Comparison of ENCODE assay signal across 8 cellular contexts in genomic region chr7:47444376-47445098, GRCh38.
DNase-seq lines count a peak whose midpoint lies in the region; ATAC-seq, FAIRE-seq and TF ChIP-seq lines count a peak whose summit lies in the region.

No MANE protein-coding gene starts in this region.

- peak overlapping the region; percentile 14 for H3K14ac ChIP-seq in trophoblast cell (ENCODE audit: low read length)

- H2AFZ ChIP-seq in endothelial cell of umbilical vein (ENCODE audit: low read depth, low read length) = no peak overlapping the region
- no peak overlapping the region for H2AFZ ChIP-seq in trophoblast cell (ENCODE audit: insufficient read depth, low read length, poor library complexity)

- TF ChIP-seq CTCF in GM10266 (IDR thresholded peaks at IDR 0.05; ENCODE audit: control insufficient read depth, insufficient read depth, low read depth, missing control alignments) = peak; percentile 52
- TF ChIP-seq CTCF in endothelial cell of umbilical vein (IDR thresholded peaks at IDR 0.05; ENCODE audit: extremely low read depth in 1 of 2, insufficient read depth in 1 of 2, low read depth in 1 of 2, low read length in 2 of 2) = peak; percentile 48 to 52

- no peaks in the 10 kb centered on the region for H3K4me1 ChIP-seq in endothelial cell of umbilical vein (ENCODE audit: control insufficient read depth, extremely low read depth, insufficient read depth, low read length)
- H3K4me1 ChIP-seq in trophoblast cell (ENCODE audit: control insufficient read depth in 1 of 2, insufficient read depth in 2 of 2, low read length in 2 of 2) = peaks cover 32% of the 10 kb centered on the region in 2 experiments

- H3K36me3 ChIP-seq in endothelial cell of umbilical vein (ENCODE audit: control insufficient read depth in 2 of 2, extremely low read depth in 1 of 2, insufficient read depth in 2 of 2, low read length in 2 of 2) = no peaks in the 10 kb centered on the region
- peaks cover 20 to 34% of the 10 kb centered on the region in 2 experiments for H3K36me3 ChIP-seq in trophoblast cell (ENCODE audit: control insufficient read depth in 1 of 2, insufficient read depth in 2 of 2, low read length in 2 of 2)

- peaks cover 12% of the 10 kb centered on the region for H3K79me1 ChIP-seq in trophoblast cell (ENCODE audit: low read length)

- intact Hi-C loops in endothelial cell of umbilical vein (cut with micrococcal nuclease) = loop anchor here (2.0 kb wide), 1 partner anchor 374 kb away; no protein-coding TSS in a partner anchor

- DNase-seq in GM10266 (ENCODE audit: extremely low spot score) = peak; percentile 39
- DNase-seq in MV-4-11 (lab: John Stamatoyannopoulos, UW) = peak; percentile 8
- peak; percentile 23 for DNase-seq in endothelial cell of umbilical vein (ENCODE audit: low read depth, low spot score)
- peak in 1 of 2 donors; percentile 55 for DNase-seq in trophoblast cell
- DNase-seq in T-cell = no peak
- DNase-seq in stimulated activated CD4-positive, alpha-beta T cell treated with anti-CD3 and anti-CD28 coated beads, Interleukin-12 subunit alpha, Interleukin-12 subunit beta, amount 100 ng/mL, for 4 hours = no peak
- DNase-seq in NCI-H1105 (lab: John Stamatoyannopoulos, UW) = no peak

- H3K9me3 Mint-ChIP-seq in T-cell = no peaks in the 10 kb centered on the region

- H3K23ac ChIP-seq in trophoblast cell (ENCODE audit: low read length) = no peak overlapping the region

- H4K20me1 ChIP-seq in endothelial cell of umbilical vein (replicated peaks; ENCODE audit: control insufficient read depth, extremely low read depth, insufficient read depth, low read length) = no peaks in the 10 kb centered on the region

- no peak overlapping the region for H2BK120ac ChIP-seq in trophoblast cell (ENCODE audit: insufficient read depth, low read length, poor library complexity)

- H3K4me3 ChIP-seq in endothelial cell of umbilical vein (replicated peaks in 1 of 3; ENCODE audit: insufficient read depth in 1 of 3, low read depth in 1 of 3, low read length in 3 of 3) (no peak overlapping the region), trophoblast cell (ENCODE audit: low read depth, low read length) (no peak overlapping the region)

- no peak overlapping the region for H4K8ac ChIP-seq in trophoblast cell (ENCODE audit: low read depth, low read length)

- no peak overlapping the region for H3K27ac Mint-ChIP-seq in T-cell

- H3K79me2 ChIP-seq in endothelial cell of umbilical vein (ENCODE audit: control insufficient read depth, insufficient read depth, low read length) (peaks cover 55% of the 10 kb centered on the region), trophoblast cell (ENCODE audit: control insufficient read depth, insufficient read depth, low read length, poor library complexity) (peaks cover 12% of the 10 kb centered on the region)

- H3K9me3 ChIP-seq in endothelial cell of umbilical vein (replicated peaks; ENCODE audit: control insufficient read depth, insufficient read depth, low read length) (no peaks in the 10 kb centered on the region), trophoblast cell (ENCODE audit: insufficient read depth, low read depth, low read length) (no peaks in the 10 kb centered on the region)

- no peak overlapping the region for H3K4me2 ChIP-seq in endothelial cell of umbilical vein (ENCODE audit: insufficient read depth, low read length)
- H3K4me2 ChIP-seq in trophoblast cell (ENCODE audit: low read length) = no peak overlapping the region

- H3K9me1 ChIP-seq in endothelial cell of umbilical vein (replicated peaks; ENCODE audit: control insufficient read depth, extremely low read depth, insufficient read depth, low read length) = no peaks in the 10 kb centered on the region

- TF ChIP-seq POLR2A in endothelial cell of umbilical vein (IDR thresholded peaks at IDR 0.05; ENCODE audit: low read depth, low read length) = no peak

- H3K4me3 Mint-ChIP-seq in T-cell = no peak overlapping the region

- H4K91ac ChIP-seq in trophoblast cell (ENCODE audit: low read depth, low read length) = no peak overlapping the region

- no peak overlapping the region for H3K27ac ChIP-seq in endothelial cell of umbilical vein (ENCODE audit: insufficient read depth, low read depth, low read length)
- H3K27ac ChIP-seq in trophoblast cell (ENCODE audit: low read depth, low read length) = no peak overlapping the region

- no peaks in the 10 kb centered on the region for H3K27me3 Mint-ChIP-seq in T-cell

- POLR2A ChIA-PET in endothelial cell of umbilical vein (lab: Charles Lee) (no interaction called here), T-cell (lab: Charles Lee) (no interaction called here)

- H3K18ac ChIP-seq in trophoblast cell (ENCODE audit: low read length) = peak overlapping the region; percentile 2

- no peaks in the 10 kb centered on the region for H3K4me1 Mint-ChIP-seq in T-cell

- dilution Hi-C loops in endothelial cell of umbilical vein (cut with MboI; ENCODE audit: extremely low pct_ligation_motif_present, low sequenced_read_pairs) = no loop called here

- WGBS in trophoblast cell (ENCODE audit: extremely low coverage, insufficient coverage, insufficient read length) = no CpG with 5 or more reads among the region's 14 CpGs

- H2BK5ac ChIP-seq in trophoblast cell (ENCODE audit: low read depth, low read length, poor library complexity) = no peak overlapping the region

- no peak overlapping the region for H4K12ac ChIP-seq in trophoblast cell (ENCODE audit: low read depth, low read length)

- BruUV-seq in endothelial cell of umbilical vein (replicated peaks; lab: Mats Ljungman, UMichigan) = no TSS peak

- FAIRE-seq in endothelial cell of umbilical vein (lab: Jason Lieb, UNC) = peak; percentile 46

- no peak overlapping the region for H3K9ac ChIP-seq in endothelial cell of umbilical vein (replicated peaks; ENCODE audit: extremely low read depth, insufficient read depth, low read length)
- H3K9ac ChIP-seq in trophoblast cell (ENCODE audit: low read length) = no peak overlapping the region

- no peak overlapping the region for H2BK12ac ChIP-seq in trophoblast cell (ENCODE audit: low read length)

- H3K4ac ChIP-seq in trophoblast cell (ENCODE audit: low read depth, low read length) = peak overlapping the region; percentile 45

- CTCF ChIA-PET in endothelial cell of umbilical vein (lab: Charles Lee) = interaction anchor here (0.7 to 4.4 kb wide), 17 partner anchors 9 to 547 kb away, joined by 3 to 28 read pairs (median 4); no protein-coding TSS in a partner anchor
- CTCF ChIA-PET in T-cell (lab: Charles Lee) = no interaction called here

- H2AK5ac ChIP-seq in trophoblast cell (ENCODE audit: low read length) = no peak overlapping the region

- H3K36me3 Mint-ChIP-seq in T-cell = no peaks in the 10 kb centered on the region

- no peak for ATAC-seq in HG02840 (IDR thresholded peaks at IDR 0.05; ENCODE audit: low FRiP score, unreplicated experiment)
- ATAC-seq in T-cell (replicated peaks in 1 of 4) = no peak

- H3K27me3 ChIP-seq in endothelial cell of umbilical vein (ENCODE audit: control insufficient read depth in 2 of 2, insufficient read depth in 2 of 2, low read length in 2 of 2) (no peaks in the 10 kb centered on the region), trophoblast cell (ENCODE audit: insufficient read depth, low read length) (no peaks in the 10 kb centered on the region)

TF ChIP-seq in endothelial cell of umbilical vein, 7 proteins besides CTCF, POLR2A, EP300 and RAD21:
- TF ChIP-seq EZH2 (IDR thresholded peaks at IDR 0.05; ENCODE audit: borderline replicate concordance, low read depth, low read length, severe bottlenecking) (no peak), FOS (IDR thresholded peaks at IDR 0.05; ENCODE audit: borderline replicate concordance, insufficient read depth, low read length) (no peak), GATA2 (IDR thresholded peaks at IDR 0.05; ENCODE audit: insufficient read depth, insufficient read length, low read depth, low read length) (no peak), MYC (IDR thresholded peaks at IDR 0.05; ENCODE audit: low read depth, low read length) (no peak), JUN (IDR thresholded peaks at IDR 0.05; ENCODE audit: borderline replicate concordance, insufficient read depth, insufficient read length, low read depth) (no peak), POLR2AphosphoS5 (IDR thresholded peaks at IDR 0.05; ENCODE audit: insufficient read depth, low read depth, low read length) (no peak), MAX (IDR thresholded peaks at IDR 0.05; ENCODE audit: insufficient read depth, insufficient read length) (no peak)

Comparison
In these comparisons a context has a peak if more than half of its experiments do, and no peak if none do; other contexts are left out.
1. DNase-seq: peak in GM10266 (single experiment), MV-4-11 (single experiment) and endothelial cell of umbilical vein (single experiment); none in T-cell (0 of 34), stimulated activated CD4-positive, alpha-beta T cell treated with anti-CD3 and anti-CD28 coated beads, Interleukin-12 subunit alpha, Interleukin-12 subunit beta, amount 100 ng/mL, for 4 hours (single experiment) and NCI-H1105 (single experiment).